In the genomic region with DNA sequence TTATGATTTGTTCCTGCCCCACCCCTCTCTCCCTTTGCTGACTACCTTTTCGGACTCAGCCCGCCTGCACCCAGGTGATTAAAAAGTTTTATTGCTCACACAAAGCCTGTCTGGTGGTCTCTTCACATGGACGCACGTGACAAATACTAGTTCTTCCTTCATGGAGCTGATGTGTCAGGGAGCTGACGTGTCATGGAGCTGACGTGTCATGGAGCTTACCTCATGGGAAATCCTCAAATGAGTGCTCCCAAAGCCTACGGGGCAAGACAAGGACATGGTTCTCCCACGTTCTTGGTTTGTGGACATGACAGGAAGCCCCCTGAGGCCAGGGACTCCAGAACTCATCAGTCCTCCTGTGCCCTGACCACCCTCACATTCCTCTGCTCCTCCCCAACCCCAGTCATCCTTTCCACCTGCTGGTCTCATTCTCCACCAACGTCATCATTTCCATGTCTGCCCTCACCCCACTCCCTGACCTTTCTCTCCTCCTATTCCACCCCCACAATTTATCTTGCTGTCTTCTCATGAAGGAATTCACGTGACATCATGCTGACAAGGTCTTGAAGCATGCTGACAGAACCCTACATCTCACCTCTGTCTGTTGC, we compare ENCODE assay signal across 31 cellular contexts.
"Had no signal": no experiment of that assay in that cellular context is flagged by ENCODE, and none has a peak within 500 bp of the region (broad histone marks: within the 10 kb centered on the region; RNA-seq: fewer than 3 reads in every experiment).

No MANE protein-coding gene starts in this region.

- H3K27me3 ChIP-seq: foreskin keratinocyte, ovary, tibial nerve, upper lobe of left lung had no signal

- H2AFZ ChIP-seq: hepatocyte had no signal

- FAIRE-seq: colon, kidney, urothelium cell line had no signal

- H3K27ac ChIP-seq: dorsolateral prefrontal cortex, epithelial cell of prostate, esophagus muscularis mucosa, foreskin keratinocyte, gastroesophageal sphincter, heart left ventricle, hepatocyte, ovary, psoas muscle, skin epidermis, thoracic aorta, tibial nerve, upper lobe of left lung had no signal

- H3K79me2 ChIP-seq: hepatocyte had no signal

- H3K4me3 ChIP-seq: dorsolateral prefrontal cortex, esophagus muscularis mucosa, gastroesophageal sphincter, heart left ventricle, hepatocyte, lung, mucosa of descending colon, ovary, psoas muscle, skin epidermis, thoracic aorta, tibial nerve, upper lobe of left lung had no signal

- H3K36me3 ChIP-seq: esophagus muscularis mucosa, gastroesophageal sphincter, heart left ventricle, ovary, thoracic aorta, tibial nerve, upper lobe of left lung had no signal

- ATAC-seq: foreskin keratinocyte; gastroesophageal sphincter; heart left ventricle; left lobe of liver; mucosa of descending colon; natural killer cell treated with Interleukin-12 subunit alpha and Interleukin-12 subunit beta and Interleukin-15 and Interleukin-18, amount 100 ng/mL, for 72 hours; psoas muscle; right cardiac atrium; stimulated activated naive B cell treated with anti-CD40 and anti-IgM and Interleukin-4, amounts not matched to agents 10 μg/mL and 1 μg/mL and 100 μg/mL, for 72 hours had no signal

- H3K4me3 Mint-ChIP-seq: endodermal cell; memory B cell; mesothelial cell of epicardium; naive B cell; natural killer cell treated with Interleukin-12 subunit alpha and Interleukin-12 subunit beta and Interleukin-15 and Interleukin-18, amount 100 ng/mL, for 72 hours; neural crest cell; stimulated activated naive B cell treated with anti-CD40 and anti-IgM and Interleukin-4, amounts not matched to agents 10 μg/mL and 1 μg/mL and 100 μg/mL, for 72 hours had no signal

- H3K27me3 Mint-ChIP-seq: memory B cell; naive B cell; stimulated activated naive B cell treated with anti-CD40 and anti-IgM and Interleukin-4, amounts not matched to agents 10 μg/mL and 1 μg/mL and 100 μg/mL, for 72 hours had no signal

- H3K9me3 ChIP-seq: heart left ventricle, mucosa of descending colon, ovary, psoas muscle, thoracic aorta, tibial nerve, upper lobe of left lung had no signal

- H3K4me2 ChIP-seq: hepatocyte had no signal

- H3K4me1 ChIP-seq: esophagus muscularis mucosa, foreskin keratinocyte, gastroesophageal sphincter, heart left ventricle, psoas muscle, tibial nerve, upper lobe of left lung had no signal

- H3K4me1 Mint-ChIP-seq: memory B cell; mesothelial cell of epicardium; naive B cell; stimulated activated naive B cell treated with anti-CD40 and anti-IgM and Interleukin-4, amounts not matched to agents 10 μg/mL and 1 μg/mL and 100 μg/mL, for 72 hours had no signal

- DNase-seq: dorsolateral prefrontal cortex; effector CD4-positive, alpha-beta T cell; endodermal cell; foreskin keratinocyte; heart left ventricle; kidney; mucosa of descending colon; naive B cell; ovary; posterior cingulate gyrus; psoas muscle; right cardiac atrium; stimulated activated CD4-positive, alpha-beta T cell treated with anti-CD3 and anti-CD28 coated beads, Interleukin-15, amount 100 ng/mL, for 24 hours; stimulated activated CD4-positive, alpha-beta T cell treated with anti-CD3 and anti-CD28 coated beads, Interleukin-2, amount 100 ng/mL, for 48 hours; stimulated activated naive B cell treated with anti-CD40 and anti-IgM and Interleukin-4, amounts not matched to agents 10 μg/mL and 1 μg/mL and 100 μg/mL, for 72 hours; upper lobe of left lung had no signal

- H3K9me3 Mint-ChIP-seq: mesothelial cell of epicardium; natural killer cell treated with Interleukin-12 subunit alpha and Interleukin-12 subunit beta and Interleukin-15 and Interleukin-18, amount 100 ng/mL, for 72 hours had no signal

- H3K27ac Mint-ChIP-seq: endodermal cell; memory B cell; mesothelial cell of epicardium; naive B cell; natural killer cell treated with Interleukin-12 subunit alpha and Interleukin-12 subunit beta and Interleukin-15 and Interleukin-18, amount 100 ng/mL, for 72 hours; stimulated activated naive B cell treated with anti-CD40 and anti-IgM and Interleukin-4, amounts not matched to agents 10 μg/mL and 1 μg/mL and 100 μg/mL, for 72 hours had no signal
